27 cellular contexts compared by ENCODE assay signal in the genomic region with DNA sequence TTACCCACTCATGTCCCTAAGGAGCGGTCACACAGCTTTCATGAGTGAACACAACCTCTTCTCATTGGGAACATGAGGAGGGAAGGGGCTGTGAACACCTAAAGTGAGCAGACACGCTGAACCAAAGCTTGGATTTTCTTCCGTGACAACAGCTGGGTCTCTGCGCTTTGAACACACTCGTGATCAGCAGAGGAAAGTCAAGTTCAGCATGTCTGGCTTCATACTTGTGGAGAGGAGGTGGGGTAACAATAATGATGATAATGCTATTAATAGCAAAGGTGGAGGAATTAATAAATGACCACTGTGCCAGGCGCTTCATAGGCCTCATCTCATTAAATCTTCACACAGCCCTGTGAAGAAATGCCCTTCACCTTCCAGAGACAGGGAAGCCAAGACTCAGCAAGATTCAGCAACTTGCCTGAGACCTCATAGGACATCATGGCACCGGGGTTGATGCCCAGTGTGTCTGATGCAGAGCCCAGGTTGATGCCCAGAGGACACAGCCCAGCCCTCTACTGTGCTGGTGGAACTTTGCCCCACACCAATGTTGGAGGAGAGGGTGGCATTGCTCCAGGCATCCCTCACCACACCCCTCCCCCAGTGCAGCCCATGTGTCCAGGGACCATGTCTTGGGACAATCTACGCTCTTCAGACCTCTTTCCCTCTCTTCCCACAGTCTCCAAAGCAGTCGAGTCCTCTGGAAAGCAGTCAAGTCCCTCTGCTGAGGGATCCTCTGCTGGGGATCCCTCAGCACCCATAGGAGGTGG. TPM values are rescaled to one million over a fixed set of nuclear protein-coding genes. Genes with fewer than 3 reads are reported as not detected.
DNase-seq lines count a peak whose midpoint lies in the region; ATAC-seq and TF ChIP-seq lines count a peak whose summit lies in the region.
"Had no signal": no experiment of that assay in that cellular context is flagged by ENCODE, and none has a peak within 500 bp of the region (broad histone marks: within the 10 kb centered on the region; RNA-seq: fewer than 3 reads in every experiment).

No MANE protein-coding gene starts in this region.

- ATAC-seq in memory B cell (ENCODE audit: low read depth) (no peak), upper lobe of right lung (peak; percentile 15), HG03354 (IDR thresholded peaks at IDR 0.05; ENCODE audit: poor library complexity, severe bottlenecking, unreplicated experiment) (no peak)

- H3K9me3 ChIP-seq in Karpas-422 (ENCODE audit: low read length) (no peaks in the 10 kb centered on the region), upper lobe of right lung (no peaks in the 10 kb centered on the region)
- H3K9me3 ChIP-seq: Caco-2, prostate gland, sigmoid colon, SJCRH30, tibial nerve had no signal

- H3K4me3 ChIP-seq in GM12875 (ENCODE audit: low read depth, low read length) = peak overlapping the region; percentile 53
- no peak overlapping the region for H3K4me3 ChIP-seq in Karpas-422 (ENCODE audit: low read length)
- no peak overlapping the region for H3K4me3 ChIP-seq in upper lobe of right lung
- H3K4me3 ChIP-seq: prostate gland, sigmoid colon, SJCRH30, tibial nerve had no signal

- DNase-seq in Karpas-422 = no peak
- DNase-seq in memory B cell (ENCODE audit: low spot score in 2 of 2) = no peak
- DNase-seq in upper lobe of right lung = no peak
- no peak for DNase-seq in UCSD-AML1 (lab: John Stamatoyannopoulos, UW; ENCODE audit: unreplicated experiment)
- no peak for DNase-seq in KG1 (lab: John Stamatoyannopoulos, UW)
- DNase-seq: activated gamma-delta T cell treated with Interleukin-2 at 50 U/mL for 16 hours; activated naive CD8-positive, alpha-beta T cell treated with anti-CD3 and anti-CD28 coated beads, Interleukin-2, amount 10 ng/mL, durations not matched to agents 7 days and 5 days; activated T-cell treated with anti-CD3 and anti-CD28 coated beads, Interleukin-2, amount 50 U/mL, for 4 hours; aorta; cortex of kidney; effector memory CD4-positive, alpha-beta T cell; naive thymus-derived CD4-positive, alpha-beta T cell; NCI-H2107; NCI-H774; sigmoid colon; stimulated activated CD4-positive, alpha-beta T cell treated with anti-CD3 and anti-CD28 coated beads, Interleukin-4, amount 100 ng/mL, for 4 hours; T1000 had no signal

- H3K36me3 ChIP-seq in Karpas-422 (ENCODE audit: insufficient read depth, low read length) (no peaks in the 10 kb centered on the region; the same call in 1 of the 2 replicates), upper lobe of right lung (no peaks in the 10 kb centered on the region)
- H3K36me3 ChIP-seq: prostate gland, sigmoid colon had no signal

- H3K9ac ChIP-seq in Karpas-422 (ENCODE audit: low read length) = no peak overlapping the region
- H3K9ac ChIP-seq: KMS-11 had no signal

- H3K4me2 ChIP-seq in Karpas-422 (ENCODE audit: low read depth, low read length, poor library complexity, severe bottlenecking) = peak overlapping the region; percentile 7
- H3K4me2 ChIP-seq: KMS-11 had no signal

- intact Hi-C loops in upper lobe of right lung (cut with DNase I) = no loop called here

- H3K4me1 ChIP-seq in Karpas-422 (ENCODE audit: low read length) (peaks cover 41% of the 10 kb centered on the region), upper lobe of right lung (no peaks in the 10 kb centered on the region)
- H3K4me1 ChIP-seq: Caco-2, prostate gland, sigmoid colon, SJCRH30, tibial nerve had no signal

- peaks cover 9% of the 10 kb centered on the region for H3K27me3 Mint-ChIP-seq in memory B cell
- H3K27me3 Mint-ChIP-seq: activated CD4-positive, alpha-beta T cell treated with anti-CD3 and anti-CD28 coated beads, Interleukin-2, amount 10 ng/mL, durations not matched to agents 24 days and 14 days had no signal

- peak overlapping the region; percentile 1 for H3K27ac Mint-ChIP-seq in memory B cell
- H3K27ac Mint-ChIP-seq: activated CD4-positive, alpha-beta T cell treated with anti-CD3 and anti-CD28 coated beads, Interleukin-2, amount 10 ng/mL, durations not matched to agents 24 days and 14 days; activated naive CD8-positive, alpha-beta T cell treated with anti-CD3 and anti-CD28 coated beads, Interleukin-2, amount 10 ng/mL, durations not matched to agents 7 days and 5 days; naive thymus-derived CD4-positive, alpha-beta T cell had no signal

- peaks cover 36% of the 10 kb centered on the region for H3K4me1 Mint-ChIP-seq in memory B cell

- TF ChIP-seq CTCF in GM12875 (IDR thresholded peaks at IDR 0.05; ENCODE audit: borderline replicate concordance, insufficient read depth, low read depth, low read length) = no peak
- no peak for TF ChIP-seq CTCF in upper lobe of right lung (IDR thresholded peaks at IDR 0.05)

- H3K36me3 Mint-ChIP-seq in memory B cell = no peaks in the 10 kb centered on the region
- H3K36me3 Mint-ChIP-seq: activated naive CD8-positive, alpha-beta T cell treated with anti-CD3 and anti-CD28 coated beads, Interleukin-2, amount 10 ng/mL, durations not matched to agents 7 days and 5 days had no signal

- H3K9me2 ChIP-seq in Karpas-422 (replicated peaks; ENCODE audit: insufficient read depth, low read length) = no peaks in the 10 kb centered on the region

- H4K20me1 ChIP-seq in Karpas-422 (ENCODE audit: insufficient read depth, low read depth, low read length) = no peaks in the 10 kb centered on the region

- no peaks in the 10 kb centered on the region for H3K27me3 ChIP-seq in Karpas-422 (ENCODE audit: low read length)
- H3K27me3 ChIP-seq in upper lobe of right lung = no peaks in the 10 kb centered on the region
- H3K27me3 ChIP-seq: sigmoid colon, SJCRH30, tibial nerve had no signal

- H2AFZ ChIP-seq in Karpas-422 (ENCODE audit: low read length) = no peak overlapping the region

- no peak overlapping the region for H3K4me3 Mint-ChIP-seq in memory B cell
- H3K4me3 Mint-ChIP-seq: activated CD4-positive, alpha-beta T cell treated with anti-CD3 and anti-CD28 coated beads, Interleukin-2, amount 10 ng/mL, durations not matched to agents 24 days and 14 days; activated naive CD8-positive, alpha-beta T cell treated with anti-CD3 and anti-CD28 coated beads, Interleukin-2, amount 10 ng/mL, durations not matched to agents 7 days and 5 days; activated T-cell treated with anti-CD3 and anti-CD28 coated beads, Interleukin-2, amount 50 U/mL, for 4 hours; naive thymus-derived CD4-positive, alpha-beta T cell had no signal

- H3K9me3 Mint-ChIP-seq in memory B cell = no peaks in the 10 kb centered on the region
- H3K9me3 Mint-ChIP-seq: activated CD4-positive, alpha-beta T cell treated with anti-CD3 and anti-CD28 coated beads, Interleukin-2, amount 10 ng/mL, durations not matched to agents 24 days and 14 days; activated naive CD8-positive, alpha-beta T cell treated with anti-CD3 and anti-CD28 coated beads, Interleukin-2, amount 10 ng/mL, durations not matched to agents 7 days and 5 days; activated T-cell treated with anti-CD3 and anti-CD28 coated beads, Interleukin-2, amount 50 U/mL, for 4 hours had no signal

- H3K79me2 ChIP-seq in Karpas-422 (ENCODE audit: low read length) = no peaks in the 10 kb centered on the region

- H3K27ac ChIP-seq in Karpas-422 (ENCODE audit: low read length) (no peak overlapping the region), upper lobe of right lung (no peak overlapping the region)
- H3K27ac ChIP-seq: C4-2B, HL-60, KMS-11, prostate gland, sigmoid colon, SJCRH30, tibial nerve had no signal

RNA-seq across cellular contexts. Expression of gene GSDME, which starts 40.6 kb away (rescaled TPM):
- 6.0 and 9.8 TPM in 2 replicates for total RNA-seq in Karpas-422 (2014; rRNA removed; shearing (Covaris generic); ENCODE audit: low replicate concordance)
- total RNA-seq in upper lobe of right lung = 13.4 TPM
